ENCODE assay signal across 1 cellular context in the genomic region with DNA sequence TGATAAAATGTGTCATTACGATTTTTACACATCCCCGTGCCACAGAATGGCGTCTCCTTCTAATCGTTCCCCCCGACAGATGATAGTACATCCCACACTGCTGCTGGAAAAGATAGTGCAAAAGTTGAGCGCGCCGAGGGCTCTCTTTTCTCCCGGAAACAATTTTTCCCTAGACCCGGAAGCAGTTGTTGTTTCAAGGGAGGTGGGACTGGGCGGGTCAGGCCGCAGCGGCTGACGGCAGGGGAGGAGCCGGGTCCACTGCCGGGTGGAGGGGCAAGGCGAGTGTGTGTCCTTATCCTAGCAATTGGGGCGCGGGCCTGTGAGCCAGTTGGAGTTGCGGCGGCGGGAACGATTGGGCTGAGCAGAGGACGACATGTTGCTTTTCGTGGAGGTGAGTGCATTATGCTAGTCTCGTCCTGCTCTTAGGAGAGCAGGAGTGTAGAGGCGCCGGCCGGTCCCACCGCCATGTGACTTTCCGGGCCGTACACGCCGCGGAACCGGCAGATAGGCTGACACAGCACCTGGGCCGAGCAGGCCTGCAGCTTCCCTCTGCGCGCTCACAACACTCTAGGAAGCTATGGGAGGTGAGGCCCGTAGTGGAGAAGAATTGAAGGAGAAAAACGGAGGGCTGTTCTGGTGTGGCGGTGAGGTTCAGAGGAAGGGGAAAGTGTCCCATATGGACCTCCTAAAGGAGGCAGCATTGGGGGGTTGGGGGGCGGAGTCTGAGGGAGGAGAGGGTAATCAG.
A peak's percentile ranks its signal among the peaks of the same experiment; 100 is the strongest.
TF ChIP-seq lines count a peak whose summit lies in the region.

A gene (plus strand): TSS at position 248 of the 745 bp plus-strand sequence. CDS start 126 bp downstream, at position 374.

TF ChIP-seq in HEK293, 187 proteins besides CTCF, POLR2A, EP300 and RAD21 (continued from another document and continues in another):
- TF ChIP-seq, protein P1, sequence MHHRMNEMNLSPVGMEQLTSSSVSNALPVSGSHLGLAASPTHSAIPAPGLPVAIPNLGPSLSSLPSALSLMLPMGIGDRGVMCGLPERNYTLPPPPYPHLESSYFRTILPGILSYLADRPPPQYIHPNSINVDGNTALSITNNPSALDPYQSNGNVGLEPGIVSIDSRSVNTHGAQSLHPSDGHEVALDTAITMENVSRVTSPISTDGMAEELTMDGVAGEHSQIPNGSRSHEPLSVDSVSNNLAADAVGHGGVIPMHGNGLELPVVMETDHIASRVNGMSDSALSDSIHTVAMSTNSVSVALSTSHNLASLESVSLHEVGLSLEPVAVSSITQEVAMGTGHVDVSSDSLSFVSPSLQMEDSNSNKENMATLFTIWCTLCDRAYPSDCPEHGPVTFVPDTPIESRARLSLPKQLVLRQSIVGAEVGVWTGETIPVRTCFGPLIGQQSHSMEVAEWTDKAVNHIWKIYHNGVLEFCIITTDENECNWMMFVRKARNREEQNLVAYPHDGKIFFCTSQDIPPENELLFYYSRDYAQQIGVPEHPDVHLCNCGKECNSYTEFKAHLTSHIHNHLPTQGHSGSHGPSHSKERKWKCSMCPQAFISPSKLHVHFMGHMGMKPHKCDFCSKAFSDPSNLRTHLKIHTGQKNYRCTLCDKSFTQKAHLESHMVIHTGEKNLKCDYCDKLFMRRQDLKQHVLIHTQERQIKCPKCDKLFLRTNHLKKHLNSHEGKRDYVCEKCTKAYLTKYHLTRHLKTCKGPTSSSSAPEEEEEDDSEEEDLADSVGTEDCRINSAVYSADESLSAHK (tag by site-specific recombination; IDR thresholded peaks at IDR 0.05): peak; percentile 94
- TF ChIP-seq ZNF561 (tag by site-specific recombination; IDR thresholded peaks at IDR 0.05; ENCODE audit: borderline replicate concordance) (peak; percentile 32), ZNF701 (tag by site-specific recombination; IDR thresholded peaks at IDR 0.05) (no peak), ZBTB17 (tag by site-specific recombination; IDR thresholded peaks at IDR 0.05) (peak; percentile 92), SP2 (tag by site-specific recombination; IDR thresholded peaks at IDR 0.05) (peak; percentile 90), ZNF133 (tag by site-specific recombination; IDR thresholded peaks at IDR 0.05) (no peak), ZSCAN16 (tag by site-specific recombination; IDR thresholded peaks at IDR 0.05) (peak; percentile 61; the same call in 1 of the 2 replicates), ZNF660 (tag by site-specific recombination; IDR thresholded peaks at IDR 0.05) (peak; percentile 48), ZFP3 (tag by site-specific recombination; IDR thresholded peaks at IDR 0.05; ENCODE audit: low read depth) (no peak), ZBTB1 (tag by site-specific recombination; IDR thresholded peaks at IDR 0.05) (0 out of 2 replicates have a peak, but pooled peaks have one; percentile 24), ZNF10 (tag by site-specific recombination; IDR thresholded peaks at IDR 0.05) (peak; percentile 56; the same call in 1 of the 2 replicates), ZNF175 (tag by site-specific recombination; IDR thresholded peaks at IDR 0.05) (no peak), ZEB2 (tag by site-specific recombination; IDR thresholded peaks at IDR 0.05) (peak; percentile 91), GFI1B (tag by site-specific recombination; IDR thresholded peaks at IDR 0.05) (peak; percentile 36; the same call in 1 of the 2 replicates), KLF9 (tag by site-specific recombination; IDR thresholded peaks at IDR 0.05; ENCODE audit: low read depth) (peak; percentile 79), ZNF76 (tag by site-specific recombination; IDR thresholded peaks at IDR 0.05; ENCODE audit: borderline replicate concordance, low read depth) (no peak), IKZF3 (tag by site-specific recombination; IDR thresholded peaks at IDR 0.05) (peak; percentile 60; the same call in 1 of the 2 replicates), SCRT1 (tag by site-specific recombination; IDR thresholded peaks at IDR 0.05; ENCODE audit: borderline replicate concordance) (peak; percentile 95), ZNF621 (tag by site-specific recombination; IDR thresholded peaks at IDR 0.05) (no peak), KLF16 (tag by site-specific recombination; IDR thresholded peaks at IDR 0.05) (peak; percentile 87), ZNF677 (tag by site-specific recombination; IDR thresholded peaks at IDR 0.05) (no peak), HOXC10 (CRISPR knock-in tag; IDR thresholded peaks at IDR 0.05) (no peak), KLF7 (tag by site-specific recombination; IDR thresholded peaks at IDR 0.05; ENCODE audit: borderline replicate concordance) (peak; percentile 73; the same call in 1 of the 2 replicates), ZNF239 (tag by site-specific recombination; IDR thresholded peaks at IDR 0.05) (peak; percentile 73; the same call in 1 of the 2 replicates), ZNF521 (tag by site-specific recombination; IDR thresholded peaks at IDR 0.05) (no peak), ZNF292 (tag by site-specific recombination; IDR thresholded peaks at IDR 0.05; ENCODE audit: borderline replicate concordance, low read depth) (no peak), HOXD13 (CRISPR knock-in tag; IDR thresholded peaks at IDR 0.05; ENCODE audit: borderline replicate concordance) (no peak), ZNF501 (tag by site-specific recombination; IDR thresholded peaks at IDR 0.05) (peak; percentile 99)
- TF ChIP-seq, protein P2, sequence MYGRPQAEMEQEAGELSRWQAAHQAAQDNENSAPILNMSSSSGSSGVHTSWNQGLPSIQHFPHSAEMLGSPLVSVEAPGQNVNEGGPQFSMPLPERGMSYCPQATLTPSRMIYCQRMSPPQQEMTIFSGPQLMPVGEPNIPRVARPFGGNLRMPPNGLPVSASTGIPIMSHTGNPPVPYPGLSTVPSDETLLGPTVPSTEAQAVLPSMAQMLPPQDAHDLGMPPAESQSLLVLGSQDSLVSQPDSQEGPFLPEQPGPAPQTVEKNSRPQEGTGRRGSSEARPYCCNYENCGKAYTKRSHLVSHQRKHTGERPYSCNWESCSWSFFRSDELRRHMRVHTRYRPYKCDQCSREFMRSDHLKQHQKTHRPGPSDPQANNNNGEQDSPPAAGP (tag by site-specific recombination; IDR thresholded peaks at IDR 0.05): peak; percentile 76; the same call in 1 of the 2 replicates
- TF ChIP-seq, protein P3, sequence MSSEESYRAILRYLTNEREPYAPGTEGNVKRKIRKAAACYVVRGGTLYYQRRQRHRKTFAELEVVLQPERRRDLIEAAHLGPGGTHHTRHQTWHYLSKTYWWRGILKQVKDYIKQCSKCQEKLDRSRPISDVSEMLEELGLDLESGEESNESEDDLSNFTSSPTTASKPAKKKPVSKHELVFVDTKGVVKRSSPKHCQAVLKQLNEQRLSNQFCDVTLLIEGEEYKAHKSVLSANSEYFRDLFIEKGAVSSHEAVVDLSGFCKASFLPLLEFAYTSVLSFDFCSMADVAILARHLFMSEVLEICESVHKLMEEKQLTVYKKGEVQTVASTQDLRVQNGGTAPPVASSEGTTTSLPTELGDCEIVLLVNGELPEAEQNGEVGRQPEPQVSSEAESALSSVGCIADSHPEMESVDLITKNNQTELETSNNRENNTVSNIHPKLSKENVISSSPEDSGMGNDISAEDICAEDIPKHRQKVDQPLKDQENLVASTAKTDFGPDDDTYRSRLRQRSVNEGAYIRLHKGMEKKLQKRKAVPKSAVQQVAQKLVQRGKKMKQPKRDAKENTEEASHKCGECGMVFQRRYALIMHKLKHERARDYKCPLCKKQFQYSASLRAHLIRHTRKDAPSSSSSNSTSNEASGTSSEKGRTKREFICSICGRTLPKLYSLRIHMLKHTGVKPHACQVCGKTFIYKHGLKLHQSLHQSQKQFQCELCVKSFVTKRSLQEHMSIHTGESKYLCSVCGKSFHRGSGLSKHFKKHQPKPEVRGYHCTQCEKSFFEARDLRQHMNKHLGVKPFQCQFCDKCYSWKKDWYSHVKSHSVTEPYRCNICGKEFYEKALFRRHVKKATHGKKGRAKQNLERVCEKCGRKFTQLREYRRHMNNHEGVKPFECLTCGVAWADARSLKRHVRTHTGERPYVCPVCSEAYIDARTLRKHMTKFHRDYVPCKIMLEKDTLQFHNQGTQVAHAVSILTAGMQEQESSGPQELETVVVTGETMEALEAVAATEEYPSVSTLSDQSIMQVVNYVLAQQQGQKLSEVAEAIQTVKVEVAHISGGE (tag by site-specific recombination; conservative IDR thresholded peaks at IDR 0.05; ENCODE audit: low read depth): peak; percentile 98
- TF ChIP-seq, protein P4, sequence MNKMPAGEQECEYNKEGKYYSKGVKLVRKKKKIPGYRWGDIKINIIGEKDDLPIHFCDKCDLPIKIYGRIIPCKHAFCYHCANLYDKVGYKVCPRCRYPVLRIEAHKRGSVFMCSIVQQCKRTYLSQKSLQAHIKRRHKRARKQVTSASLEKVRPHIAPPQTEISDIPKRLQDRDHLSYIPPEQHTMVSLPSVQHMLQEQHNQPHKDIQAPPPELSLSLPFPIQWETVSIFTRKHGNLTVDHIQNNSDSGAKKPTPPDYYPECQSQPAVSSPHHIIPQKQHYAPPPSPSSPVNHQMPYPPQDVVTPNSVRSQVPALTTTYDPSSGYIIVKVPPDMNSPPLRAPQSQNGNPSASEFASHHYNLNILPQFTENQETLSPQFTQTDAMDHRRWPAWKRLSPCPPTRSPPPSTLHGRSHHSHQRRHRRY (tag by site-specific recombination; IDR thresholded peaks at IDR 0.05): no peak
- TF ChIP-seq, protein P5, sequence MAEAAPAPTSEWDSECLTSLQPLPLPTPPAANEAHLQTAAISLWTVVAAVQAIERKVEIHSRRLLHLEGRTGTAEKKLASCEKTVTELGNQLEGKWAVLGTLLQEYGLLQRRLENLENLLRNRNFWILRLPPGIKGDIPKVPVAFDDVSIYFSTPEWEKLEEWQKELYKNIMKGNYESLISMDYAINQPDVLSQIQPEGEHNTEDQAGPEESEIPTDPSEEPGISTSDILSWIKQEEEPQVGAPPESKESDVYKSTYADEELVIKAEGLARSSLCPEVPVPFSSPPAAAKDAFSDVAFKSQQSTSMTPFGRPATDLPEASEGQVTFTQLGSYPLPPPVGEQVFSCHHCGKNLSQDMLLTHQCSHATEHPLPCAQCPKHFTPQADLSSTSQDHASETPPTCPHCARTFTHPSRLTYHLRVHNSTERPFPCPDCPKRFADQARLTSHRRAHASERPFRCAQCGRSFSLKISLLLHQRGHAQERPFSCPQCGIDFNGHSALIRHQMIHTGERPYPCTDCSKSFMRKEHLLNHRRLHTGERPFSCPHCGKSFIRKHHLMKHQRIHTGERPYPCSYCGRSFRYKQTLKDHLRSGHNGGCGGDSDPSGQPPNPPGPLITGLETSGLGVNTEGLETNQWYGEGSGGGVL (tag by site-specific recombination; IDR thresholded peaks at IDR 0.05): peak; percentile 78
- TF ChIP-seq, protein P6, sequence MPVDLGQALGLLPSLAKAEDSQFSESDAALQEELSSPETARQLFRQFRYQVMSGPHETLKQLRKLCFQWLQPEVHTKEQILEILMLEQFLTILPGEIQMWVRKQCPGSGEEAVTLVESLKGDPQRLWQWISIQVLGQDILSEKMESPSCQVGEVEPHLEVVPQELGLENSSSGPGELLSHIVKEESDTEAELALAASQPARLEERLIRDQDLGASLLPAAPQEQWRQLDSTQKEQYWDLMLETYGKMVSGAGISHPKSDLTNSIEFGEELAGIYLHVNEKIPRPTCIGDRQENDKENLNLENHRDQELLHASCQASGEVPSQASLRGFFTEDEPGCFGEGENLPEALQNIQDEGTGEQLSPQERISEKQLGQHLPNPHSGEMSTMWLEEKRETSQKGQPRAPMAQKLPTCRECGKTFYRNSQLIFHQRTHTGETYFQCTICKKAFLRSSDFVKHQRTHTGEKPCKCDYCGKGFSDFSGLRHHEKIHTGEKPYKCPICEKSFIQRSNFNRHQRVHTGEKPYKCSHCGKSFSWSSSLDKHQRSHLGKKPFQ (tag by site-specific recombination; IDR thresholded peaks at IDR 0.05): no peak
- TF ChIP-seq, protein P7, sequence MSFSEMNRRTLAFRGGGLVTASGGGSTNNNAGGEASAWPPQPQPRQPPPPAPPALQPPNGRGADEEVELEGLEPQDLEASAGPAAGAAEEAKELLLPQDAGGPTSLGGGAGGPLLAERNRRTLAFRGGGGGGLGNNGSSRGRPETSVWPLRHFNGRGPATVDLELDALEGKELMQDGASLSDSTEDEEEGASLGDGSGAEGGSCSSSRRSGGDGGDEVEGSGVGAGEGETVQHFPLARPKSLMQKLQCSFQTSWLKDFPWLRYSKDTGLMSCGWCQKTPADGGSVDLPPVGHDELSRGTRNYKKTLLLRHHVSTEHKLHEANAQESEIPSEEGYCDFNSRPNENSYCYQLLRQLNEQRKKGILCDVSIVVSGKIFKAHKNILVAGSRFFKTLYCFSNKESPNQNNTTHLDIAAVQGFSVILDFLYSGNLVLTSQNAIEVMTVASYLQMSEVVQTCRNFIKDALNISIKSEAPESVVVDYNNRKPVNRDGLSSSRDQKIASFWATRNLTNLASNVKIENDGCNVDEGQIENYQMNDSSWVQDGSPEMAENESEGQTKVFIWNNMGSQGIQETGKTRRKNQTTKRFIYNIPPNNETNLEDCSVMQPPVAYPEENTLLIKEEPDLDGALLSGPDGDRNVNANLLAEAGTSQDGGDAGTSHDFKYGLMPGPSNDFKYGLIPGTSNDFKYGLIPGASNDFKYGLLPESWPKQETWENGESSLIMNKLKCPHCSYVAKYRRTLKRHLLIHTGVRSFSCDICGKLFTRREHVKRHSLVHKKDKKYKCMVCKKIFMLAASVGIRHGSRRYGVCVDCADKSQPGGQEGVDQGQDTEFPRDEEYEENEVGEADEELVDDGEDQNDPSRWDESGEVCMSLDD (tag by site-specific recombination; IDR thresholded peaks at IDR 0.05): peak; percentile 86
- TF ChIP-seq, protein P8, sequence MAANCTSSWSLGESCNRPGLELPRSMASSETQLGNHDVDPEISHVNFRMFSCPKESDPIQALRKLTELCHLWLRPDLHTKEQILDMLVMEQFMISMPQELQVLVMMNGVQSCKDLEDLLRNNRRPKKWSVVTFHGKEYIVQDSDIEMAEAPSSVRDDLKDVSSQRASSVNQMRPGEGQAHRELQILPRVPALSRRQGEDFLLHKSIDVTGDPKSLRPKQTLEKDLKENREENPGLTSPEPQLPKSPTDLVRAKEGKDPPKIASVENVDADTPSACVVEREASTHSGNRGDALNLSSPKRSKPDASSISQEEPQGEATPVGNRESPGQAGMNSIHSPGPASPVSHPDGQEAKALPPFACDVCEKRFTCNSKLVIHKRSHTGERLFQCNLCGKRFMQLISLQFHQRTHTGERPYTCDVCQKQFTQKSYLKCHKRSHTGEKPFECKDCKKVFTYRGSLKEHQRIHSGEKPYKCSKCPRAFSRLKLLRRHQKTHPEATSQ (tag by site-specific recombination; IDR thresholded peaks at IDR 0.05): peak; percentile 88; the same call in 1 of the 2 replicates
